10 cellular contexts compared by ENCODE assay signal in the genomic region with DNA sequence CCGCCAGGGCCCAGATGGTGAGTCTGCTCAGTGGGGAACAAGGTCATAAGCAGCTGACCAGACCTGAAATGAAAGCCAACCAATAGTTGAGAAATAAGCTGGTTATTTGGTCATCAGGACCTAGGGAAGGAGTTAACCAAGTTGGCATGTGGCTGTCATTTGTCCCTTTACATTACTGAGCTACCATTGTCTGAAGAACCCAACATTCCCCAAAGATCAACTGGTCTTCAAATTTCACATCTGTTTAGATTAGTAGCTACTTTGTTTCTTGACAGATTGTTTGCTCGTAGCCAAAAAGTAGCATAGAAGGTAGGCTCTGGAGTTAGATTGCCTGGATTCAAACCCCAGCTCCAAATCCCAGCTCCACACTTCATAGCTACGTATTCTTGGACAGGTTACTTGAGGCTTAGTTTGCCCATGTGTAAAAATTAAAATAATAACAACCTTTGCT. TPM values are rescaled to one million over a fixed set of nuclear protein-coding genes. Genes with fewer than 3 reads are reported as not detected.
DNase-seq lines count a peak whose midpoint lies in the region; ATAC-seq and TF ChIP-seq lines count a peak whose summit lies in the region.
"Had no signal": no experiment of that assay in that cellular context is flagged by ENCODE, and none has a peak within 500 bp of the region (broad histone marks: within the 10 kb centered on the region; RNA-seq: fewer than 3 reads in every experiment).

No MANE protein-coding gene starts in this region.

- no peaks in the 10 kb centered on the region for H3K9me3 ChIP-seq in subcutaneous abdominal adipose tissue (ENCODE audit: control insufficient read depth in 5 of 5, low read length in 5 of 5)
- H3K9me3 ChIP-seq: SJSA1 had no signal

- H3K36me3 ChIP-seq in kidney epithelial cell (ENCODE audit: control insufficient read depth, insufficient read depth, low read length) (no peaks in the 10 kb centered on the region), subcutaneous abdominal adipose tissue (ENCODE audit: control insufficient read depth in 5 of 5, insufficient read depth in 5 of 5, low read length in 5 of 5) (peaks cover 4 to 31% (median 16%) of the 10 kb centered on the region in 5 donors)

- TF ChIP-seq CTCF in kidney epithelial cell (IDR thresholded peaks at IDR 0.05; ENCODE audit: insufficient read depth, low read length, poor library complexity, severe bottlenecking): no peak

- intact Hi-C loops in activated CD4-positive, alpha-beta T cell treated with anti-CD3 and anti-CD28 coated beads, Interleukin-2, amount 10 ng/mL, durations not matched to agents 24 days and 14 days (cut with micrococcal nuclease): loop anchor here (5.0 to 10.0 kb wide), 2 partner anchors 189 to 316 kb away; a partner anchor contains a TSS

- peak overlapping the region; percentile 44 for H3K4me3 ChIP-seq in kidney epithelial cell (ENCODE audit: low read depth, low read length)
- H3K4me3 ChIP-seq in subcutaneous abdominal adipose tissue (ENCODE audit: low read depth in 1 of 5, low read length in 5 of 5): peak overlapping the region in 4 of 5 donors; percentile 44 to 68 (median 52)

- H3K27me3 Mint-ChIP-seq in activated CD4-positive, alpha-beta T cell treated with anti-CD3 and anti-CD28 coated beads, Interleukin-2, amount 10 ng/mL, durations not matched to agents 24 days and 14 days: no peaks in the 10 kb centered on the region
- H3K27me3 Mint-ChIP-seq in activated naive CD8-positive, alpha-beta T cell: no peaks in the 10 kb centered on the region

- peaks cover 48% of the 10 kb centered on the region for H3K4me1 Mint-ChIP-seq in activated CD4-positive, alpha-beta T cell treated with anti-CD3 and anti-CD28 coated beads, Interleukin-2, amount 10 ng/mL, durations not matched to agents 24 days and 14 days
- H3K4me1 Mint-ChIP-seq in activated naive CD8-positive, alpha-beta T cell (ENCODE audit: low read depth): peaks cover 29% of the 10 kb centered on the region

- no peaks in the 10 kb centered on the region for H3K9me3 Mint-ChIP-seq in activated CD4-positive, alpha-beta T cell treated with anti-CD3 and anti-CD28 coated beads, Interleukin-2, amount 10 ng/mL, durations not matched to agents 24 days and 14 days
- H3K9me3 Mint-ChIP-seq in activated naive CD8-positive, alpha-beta T cell (ENCODE audit: low read depth): no peaks in the 10 kb centered on the region

- peak overlapping the region; percentile 91 for H3K4me3 Mint-ChIP-seq in activated CD4-positive, alpha-beta T cell treated with anti-CD3 and anti-CD28 coated beads, Interleukin-2, amount 10 ng/mL, durations not matched to agents 24 days and 14 days
- peak overlapping the region; percentile 31 for H3K4me3 Mint-ChIP-seq in activated naive CD8-positive, alpha-beta T cell

- H3K27me3 ChIP-seq in kidney epithelial cell (ENCODE audit: control insufficient read depth, insufficient read depth, low read length) (no peaks in the 10 kb centered on the region), subcutaneous abdominal adipose tissue (ENCODE audit: control insufficient read depth in 5 of 5, insufficient read depth in 4 of 5, low read length in 5 of 5) (no peaks in the 10 kb centered on the region)
- H3K27me3 ChIP-seq: SJSA1 had no signal

- no peak for ATAC-seq in GM18511 (IDR thresholded peaks at IDR 0.05; ENCODE audit: unreplicated experiment)

- H3K9ac ChIP-seq in subcutaneous abdominal adipose tissue (ENCODE audit: low read length in 5 of 5): peak overlapping the region in 3 of 5 donors; percentile 12 to 77 (median 36)

- peak overlapping the region; percentile 83 for H3K27ac ChIP-seq in subcutaneous abdominal adipose tissue (ENCODE audit: low read depth, low read length)

- peaks cover 4 to 25% (median 21%) of the 10 kb centered on the region in 5 donors for H3K4me1 ChIP-seq in subcutaneous abdominal adipose tissue (ENCODE audit: control insufficient read depth in 5 of 5, insufficient read depth in 5 of 5, low read length in 5 of 5)

- H3K36me3 Mint-ChIP-seq in activated CD4-positive, alpha-beta T cell treated with anti-CD3 and anti-CD28 coated beads, Interleukin-2, amount 10 ng/mL, durations not matched to agents 24 days and 14 days (ENCODE audit: low read depth): peaks cover 19% of the 10 kb centered on the region
- H3K36me3 Mint-ChIP-seq in activated naive CD8-positive, alpha-beta T cell: peaks cover 2% of the 10 kb centered on the region

- DNase-seq in activated CD4-positive, alpha-beta T cell treated with anti-CD3 and anti-CD28 coated beads, Interleukin-2, amount 10 ng/mL, durations not matched to agents 24 days and 14 days: no peak
- no peak for DNase-seq in activated CD4-positive, alpha-beta T cell treated with anti-CD3 and anti-CD28 coated beads, Interleukin-2, amount 50 U/mL, for 4 hours
- no peak for DNase-seq in kidney epithelial cell (ENCODE audit: low read depth)
- DNase-seq in mesenteric fat pad (ENCODE audit: low spot score): no peak
- DNase-seq in stimulated activated CD8-positive, alpha-beta memory T cell treated with anti-CD3 and anti-CD28 coated beads, Interleukin-4, amount 100 ng/mL, for 48 hours: no peak
- DNase-seq: stimulated activated naive CD4-positive, alpha-beta T cell treated with Interleukin-2 at 50 U/mL for 16 hours had no signal

- H3K27ac Mint-ChIP-seq in activated CD4-positive, alpha-beta T cell treated with anti-CD3 and anti-CD28 coated beads, Interleukin-2, amount 10 ng/mL, durations not matched to agents 24 days and 14 days: peak overlapping the region; percentile 91
- peak overlapping the region; percentile 54 for H3K27ac Mint-ChIP-seq in activated naive CD8-positive, alpha-beta T cell

RNA-seq across cellular contexts. Expression of a gene that starts 1.0 kb away (rescaled TPM):
- total RNA-seq in activated CD4-positive, alpha-beta T cell treated with anti-CD3 and anti-CD28 coated beads, Interleukin-2, amount 10 ng/mL, durations not matched to agents 24 days and 14 days: 14.8 and 16.2 TPM in 2 replicates
- total RNA-seq in kidney epithelial cell (41.9 and 44.0 TPM in 2 replicates), mesenteric fat pad (11.4 TPM)

RNA-seq across cellular contexts. Expression of a gene that starts 2.0 kb away (rescaled TPM):
- 0.89 and 0.92 TPM in 2 replicates for total RNA-seq in activated CD4-positive, alpha-beta T cell treated with anti-CD3 and anti-CD28 coated beads, Interleukin-2, amount 10 ng/mL, durations not matched to agents 24 days and 14 days
- 0.67 and 2.7 TPM in 2 replicates for total RNA-seq in kidney epithelial cell
- total RNA-seq in mesenteric fat pad: 1.1 TPM

RNA-seq across cellular contexts. Expression of a gene that starts 6.6 kb away (rescaled TPM):
- 696 and 720 TPM in 2 replicates for total RNA-seq in activated CD4-positive, alpha-beta T cell treated with anti-CD3 and anti-CD28 coated beads, Interleukin-2, amount 10 ng/mL, durations not matched to agents 24 days and 14 days
- total RNA-seq in kidney epithelial cell: 290 and 412 TPM in 2 replicates
- 268 TPM for total RNA-seq in mesenteric fat pad

RNA-seq across cellular contexts. Expression of a gene that starts 19.7 kb away (rescaled TPM):
- not detected in 2 replicates for total RNA-seq in activated CD4-positive, alpha-beta T cell treated with anti-CD3 and anti-CD28 coated beads, Interleukin-2, amount 10 ng/mL, durations not matched to agents 24 days and 14 days
- total RNA-seq in kidney epithelial cell (not detected in 2 replicates), mesenteric fat pad (not detected)
- total RNA-seq: SJSA1 had no signal

RNA-seq across cellular contexts. Expression of a gene that starts 23.6 kb away (rescaled TPM):
- 622 and 631 TPM in 2 replicates for total RNA-seq in activated CD4-positive, alpha-beta T cell treated with anti-CD3 and anti-CD28 coated beads, Interleukin-2, amount 10 ng/mL, durations not matched to agents 24 days and 14 days
- total RNA-seq in kidney epithelial cell (0.92 TPM in 1 of 2 replicates, not detected in the other), mesenteric fat pad (not detected)
- total RNA-seq: SJSA1 had no signal
